8 cellular contexts compared by ENCODE assay signal in the genomic region with DNA sequence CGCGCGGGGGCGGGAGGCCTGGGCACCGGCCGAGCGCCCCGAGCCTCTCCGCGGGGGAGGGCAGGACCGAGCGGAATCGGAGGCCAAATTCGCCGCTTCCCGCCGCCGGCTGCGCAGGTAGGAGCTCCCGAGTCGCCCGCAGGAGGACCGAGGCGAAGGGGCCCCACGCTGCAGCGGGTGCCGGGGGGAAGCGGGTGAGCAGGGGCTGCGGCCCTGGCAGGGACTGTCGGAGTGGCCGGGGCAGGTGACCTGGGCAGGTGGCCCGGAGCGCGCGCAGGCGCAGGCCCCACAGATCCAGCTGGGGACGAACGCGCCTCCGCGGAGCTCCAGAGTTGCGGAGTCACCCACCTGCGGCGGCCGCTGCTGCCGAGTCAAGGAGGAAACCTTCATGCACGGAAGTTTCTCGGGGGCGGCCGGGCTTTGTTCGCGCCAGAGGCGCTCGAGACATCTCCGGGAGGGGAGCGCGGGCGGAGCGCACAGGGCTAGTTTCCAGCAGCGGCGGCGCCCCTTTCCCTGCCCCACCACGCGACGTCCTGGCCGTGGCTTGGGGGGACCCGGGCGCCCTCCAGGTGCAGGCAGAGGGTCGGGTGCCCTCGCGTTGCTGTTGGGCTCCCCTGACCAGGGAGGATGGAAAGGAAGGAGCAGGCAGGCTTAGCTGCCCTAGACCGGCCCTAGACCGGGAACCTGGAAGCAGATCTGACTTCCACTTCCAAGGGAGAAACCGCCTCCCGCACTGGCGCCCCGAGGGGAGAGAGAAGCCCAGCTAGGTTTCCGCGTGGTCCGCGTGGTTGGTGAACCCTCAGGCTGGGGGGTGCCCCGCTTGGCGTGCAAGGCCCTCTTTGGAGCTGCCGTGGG. TPM values are rescaled to one million over a fixed set of nuclear protein-coding genes. Genes with fewer than 3 reads are reported as not detected.
DNase-seq lines count a peak whose midpoint lies in the region; TF ChIP-seq lines count a peak whose summit lies in the region.

No MANE protein-coding gene starts in this region.

- CTCF ChIA-PET in HEK293T (lab: Yijun Ruan, JAX) = interaction anchor here (0.6 to 1.3 kb wide), 4 partner anchors 118 to 180 kb away, joined by 3 to 4 read pairs (median 3); no protein-coding TSS in a partner anchor

- no peaks in the 10 kb centered on the region for H3K79me2 ChIP-seq in fibroblast of lung (ENCODE audit: control insufficient read depth, insufficient read depth, low read length)

- intact Hi-C loops in ovary (cut with DNase I) = loop anchor here in 1 of 4 donors (10.0 kb wide), 1 partner anchor 238 kb away; a partner anchor contains a TSS

- peaks cover 4% of the 10 kb centered on the region for H3K27me3 ChIP-seq in fibroblast of lung (ENCODE audit: control insufficient read depth, insufficient read depth, low read length)
- H3K27me3 ChIP-seq in ovary = no peaks in the 10 kb centered on the region

- WGBS in ovary, 3 donors = 1 to 2% (median 1%) methylated on average over 51 to 84 of the region's 84 CpGs

- H3K9me3 ChIP-seq in fibroblast of lung (ENCODE audit: control insufficient read depth, insufficient read depth, low read depth, low read length) (no peaks in the 10 kb centered on the region), ovary (no peaks in the 10 kb centered on the region)

- H3K4me3 ChIP-seq in fibroblast of lung (replicated peaks in 1 of 4; ENCODE audit: control extremely low read depth in 1 of 4, insufficient read depth in 1 of 4, low read depth in 3 of 4, low read length in 4 of 4) (peak overlapping the region in 3 of 4 experiments; percentile 43 to 47 (median 47)), ovary (peak overlapping the region; percentile 53)

- in situ Hi-C loops in G401 (cut with HindIII; ENCODE audit: low sequenced_read_pairs) = no loop called here

- TF ChIP-seq CTCF in fibroblast of lung (conservative IDR thresholded peaks at IDR 0.05 in 1 of 2, IDR thresholded peaks at IDR 0.05 in 1 of 2; ENCODE audit: low read depth in 1 of 2, low read length in 2 of 2) = no peak
- no peak for TF ChIP-seq CTCF in ovary (IDR thresholded peaks at IDR 0.05)

- TF ChIP-seq EP300 in ovary (IDR thresholded peaks at IDR 0.05) = no peak

- peak; percentile 40 for DNase-seq in G401 (ENCODE audit: low spot score)
- peak; percentile 32 for DNase-seq in HEK293T (ENCODE audit: extremely low spot score)
- DNase-seq in NCI-H2171 (lab: John Stamatoyannopoulos, UW) = peak; percentile 42
- peak; percentile 65 for DNase-seq in activated T-cell treated with anti-CD3 and anti-CD28 coated beads for 4 hours
- DNase-seq in fibroblast of lung (ENCODE audit: low read depth in 2 of 2) = peak; percentile 8 to 28
- DNase-seq in ovary = peak in 1 of 5 donors; percentile 50
- DNase-seq in NCI-H446 treated with DMSO at 0.1 percent for 48 hours (lab: John Stamatoyannopoulos, UW) = no peak
- no peak for DNase-seq in HuH-7 (ENCODE audit: low spot score)

- no peaks in the 10 kb centered on the region for H3K4me1 ChIP-seq in fibroblast of lung (ENCODE audit: control insufficient read depth, extremely low read depth, insufficient read depth, low read length)
- H3K4me1 ChIP-seq in ovary (ENCODE audit: insufficient read depth) = peaks cover 17% of the 10 kb centered on the region

- H4K20me1 ChIP-seq in fibroblast of lung (ENCODE audit: control insufficient read depth, extremely low read depth, insufficient read depth, low read length) = peaks cover 2% of the 10 kb centered on the region

- H3K27ac ChIP-seq in fibroblast of lung (ENCODE audit: insufficient read depth, low read length) (no peak overlapping the region), ovary (no peak overlapping the region)

- no peak overlapping the region for H3K9ac ChIP-seq in fibroblast of lung (ENCODE audit: insufficient read depth, low read length)

- no peak for TF ChIP-seq POLR2A in ovary (IDR thresholded peaks at IDR 0.05)

- POLR2A ChIA-PET in HEK293T (lab: Yijun Ruan, JAX) = interaction anchor here (0.6 to 1.8 kb wide), 9 partner anchors 8 to 165 kb away, joined by 3 to 11 read pairs (median 5); no protein-coding TSS in a partner anchor

- H3K4me2 ChIP-seq in fibroblast of lung (ENCODE audit: extremely low read depth, insufficient read depth, low read length) = peak overlapping the region; percentile 89

- H3K36me3 ChIP-seq in fibroblast of lung (ENCODE audit: control insufficient read depth, insufficient read depth, low read length) = no peaks in the 10 kb centered on the region
- H3K36me3 ChIP-seq in ovary = no peaks in the 10 kb centered on the region

- no peak overlapping the region for H2AFZ ChIP-seq in fibroblast of lung (ENCODE audit: low read length)

TF ChIP-seq in HEK293T, 16 proteins besides CTCF, POLR2A, EP300 and RAD21:
- no peak for TF ChIP-seq FOXK2 (IDR thresholded peaks at IDR 0.05)
- TF ChIP-seq L3MBTL2 (conservative IDR thresholded peaks at IDR 0.05) = no peak
- no peak for TF ChIP-seq ZNF384 (IDR thresholded peaks at IDR 0.05)
- no peak for TF ChIP-seq CTBP1 (IDR thresholded peaks at IDR 0.05; ENCODE audit: borderline replicate concordance)
- no peak for TF ChIP-seq HDGF (IDR thresholded peaks at IDR 0.05; ENCODE audit: borderline replicate concordance)
- TF ChIP-seq SP1 (IDR thresholded peaks at IDR 0.05) = no peak
- TF ChIP-seq ARNT (IDR thresholded peaks at IDR 0.05) = no peak
- TF ChIP-seq, protein P1, sequence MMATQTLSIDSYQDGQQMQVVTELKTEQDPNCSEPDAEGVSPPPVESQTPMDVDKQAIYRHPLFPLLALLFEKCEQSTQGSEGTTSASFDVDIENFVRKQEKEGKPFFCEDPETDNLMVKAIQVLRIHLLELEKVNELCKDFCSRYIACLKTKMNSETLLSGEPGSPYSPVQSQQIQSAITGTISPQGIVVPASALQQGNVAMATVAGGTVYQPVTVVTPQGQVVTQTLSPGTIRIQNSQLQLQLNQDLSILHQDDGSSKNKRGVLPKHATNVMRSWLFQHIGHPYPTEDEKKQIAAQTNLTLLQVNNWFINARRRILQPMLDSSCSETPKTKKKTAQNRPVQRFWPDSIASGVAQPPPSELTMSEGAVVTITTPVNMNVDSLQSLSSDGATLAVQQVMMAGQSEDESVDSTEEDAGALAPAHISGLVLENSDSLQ (IDR thresholded peaks at IDR 0.05) = no peak
- TF ChIP-seq TARDBP (IDR thresholded peaks at IDR 0.05) = no peak
- TF ChIP-seq FOXM1 (IDR thresholded peaks at IDR 0.05; ENCODE audit: borderline replicate concordance) = no peak
- no peak for TF ChIP-seq NFRKB (IDR thresholded peaks at IDR 0.05)
- no peak for TF ChIP-seq ELF4 (IDR thresholded peaks at IDR 0.05)
- TF ChIP-seq FOXA1 (IDR thresholded peaks at IDR 0.05) = no peak
- no peak for TF ChIP-seq BHLHE40 (IDR thresholded peaks at IDR 0.05; ENCODE audit: borderline replicate concordance)
- TF ChIP-seq LEF1 (IDR thresholded peaks at IDR 0.05; ENCODE audit: borderline replicate concordance) = no peak
- no peak for TF ChIP-seq SUZ12 (IDR thresholded peaks at IDR 0.05)

RNA-seq across cellular contexts. Expression of a gene that starts 0.6 kb away (rescaled TPM):
- 9.2 and 10.3 TPM in 2 replicates for total RNA-seq in G401 (2014; rRNA removed; shearing (Covaris generic))
- 0.26 and 0.50 TPM in 2 replicates for total RNA-seq in fibroblast of lung
- polyA plus RNA-seq in fibroblast of lung = 0.84 TPM in 1 of 2 replicates, not detected in the other
- 0.06 and 1.6 TPM in 2 replicates for polyA plus RNA-seq in fibroblast of lung (2012)
- 0.12 and 1.5 TPM in 2 replicates for polyA minus RNA-seq in fibroblast of lung (ENCODE audit: low replicate concordance)
- 10 to 100 TPM in 1 of 7 donors, 1 to 10 TPM in 6; 3.3 to 10.9 (median 4.4) TPM for total RNA-seq in ovary
- polyA plus RNA-seq in ovary = 1 to 10 TPM; 1.1 to 2.2 TPM

Comparison
In these comparisons a context has a peak if more than half of its experiments do, and no peak if none do; other contexts are left out.
1. DNase-seq: peak in G401 (single experiment), HEK293T (single experiment), NCI-H2171 (single experiment), activated T-cell treated with anti-CD3 and anti-CD28 coated beads for 4 hours (single experiment) and fibroblast of lung (2 of 2); none in NCI-H446 treated with DMSO at 0.1 percent for 48 hours (single experiment) and HuH-7 (single experiment).